9 cellular contexts compared by ENCODE assay signal in genomic region chr19:3098515-3099346, GRCh38. TPM values are rescaled to one million over a fixed set of nuclear protein-coding genes. Genes with fewer than 3 reads are reported as not detected.
DNase-seq lines count a peak whose midpoint lies in the region; ATAC-seq, FAIRE-seq and TF ChIP-seq lines count a peak whose summit lies in the region.
"Had no signal": no experiment of that assay in that cellular context is flagged by ENCODE, and none has a peak within 500 bp of the region (broad histone marks: within the 10 kb centered on the region; RNA-seq: fewer than 3 reads in every experiment).

No MANE protein-coding gene starts in this region.

- no peaks in the 10 kb centered on the region for H3K36me3 ChIP-seq in breast epithelium
- H3K36me3 ChIP-seq in kidney (ENCODE audit: control insufficient read depth in 1 of 2, insufficient read depth in 2 of 2, low read length in 2 of 2) = no peaks in the 10 kb centered on the region
- no peaks in the 10 kb centered on the region for H3K36me3 ChIP-seq in thoracic aorta

- H3K4me1 ChIP-seq in breast epithelium (peaks cover 24 to 37% of the 10 kb centered on the region in 2 donors), kidney (ENCODE audit: control insufficient read depth in 1 of 2, insufficient read depth in 1 of 2, low read depth in 1 of 2, low read length in 2 of 2) (peaks cover 21 to 64% of the 10 kb centered on the region in 2 donors), thoracic aorta (ENCODE audit: control insufficient read depth in 1 of 2, low read depth in 2 of 2) (peaks cover 41 to 74% of the 10 kb centered on the region in 2 donors)

- H3K4me3 ChIP-seq in LNCaP clone FGC (ENCODE audit: low read depth, low read length) (peak overlapping the region; percentile 97), breast epithelium (peak overlapping the region; percentile 33 to 98 (median 65)), kidney (ENCODE audit: low read length in 2 of 2) (peak overlapping the region; percentile 13 to 85), thoracic aorta (peak overlapping the region; percentile 91)

- no peaks in the 10 kb centered on the region for H3K27me3 ChIP-seq in breast epithelium
- H3K27me3 ChIP-seq in thoracic aorta (replicated peaks; ENCODE audit: insufficient read depth) = no peaks in the 10 kb centered on the region

- intact Hi-C loops in breast epithelium (cut with DNase I; ENCODE audit: low total_unique reads) (no loop called here), kidney (cut with DNase I) (no loop called here)

- TF ChIP-seq POLR2A in breast epithelium (IDR thresholded peaks at IDR 0.05) = no peak

- peak; percentile 31 for ATAC-seq in thoracic aorta (ENCODE audit: insufficient number of reproducible peaks, low FRiP score, low read depth)
- ATAC-seq in activated CD4-positive, CD25-positive, alpha-beta regulatory T cell treated with anti-CD3 and anti-CD28 coated beads, Interleukin-2, amount 50 U/mL, for 24 hours = no peak

- H3K9ac ChIP-seq in kidney (ENCODE audit: low read length in 2 of 2) = peak overlapping the region; percentile 19 to 95

- no peak for FAIRE-seq in kidney (lab: Jason Lieb, UNC)

- H3K9me3 ChIP-seq in breast epithelium (no peaks in the 10 kb centered on the region), kidney (ENCODE audit: control insufficient read depth in 1 of 2, low read length in 2 of 2) (no peaks in the 10 kb centered on the region), thoracic aorta (no peaks in the 10 kb centered on the region)

- no peak for DNase-seq in LNCaP clone FGC (ENCODE audit: low read depth)
- DNase-seq in breast epithelium (ENCODE audit: low spot score in 2 of 2) = no peak
- peak; percentile 92 for DNase-seq in kidney
- DNase-seq in thoracic aorta (ENCODE audit: low spot score) = no peak
- no peak for DNase-seq in nucleus accumbens (lab: John Stamatoyannopoulos, UW)
- DNase-seq in EL = no peak
- DNase-seq in NCI-H146 (lab: John Stamatoyannopoulos, UW) = no peak
- DNase-seq: nephron progenitor cell had no signal

- TF ChIP-seq CTCF in LNCaP clone FGC (IDR thresholded peaks at IDR 0.05; ENCODE audit: control insufficient read depth, extremely low read depth, insufficient read depth) = no peak
- TF ChIP-seq CTCF in breast epithelium (IDR thresholded peaks at IDR 0.05) = no peak
- TF ChIP-seq CTCF in kidney (IDR thresholded peaks at IDR 0.05; ENCODE audit: borderline replicate concordance, extremely low read depth, insufficient read depth) = no peak
- TF ChIP-seq CTCF in thoracic aorta (IDR thresholded peaks at IDR 0.05) = no peak

- H3K27ac ChIP-seq in breast epithelium (peak overlapping the region; percentile 89 to 96), kidney (ENCODE audit: low read depth in 2 of 2, low read length in 2 of 2) (peak overlapping the region; percentile 74 to 86), thoracic aorta (peak overlapping the region; percentile 83 to 91)

RNA-seq across cellular contexts. Expression of gene GNA11, which starts 4.6 kb away (rescaled TPM):
- total RNA-seq in breast epithelium = 10 to 100 TPM; 40.5 to 52.0 (median 42.3) TPM
- 69.4 TPM for total RNA-seq in kidney
- polyA plus RNA-seq in kidney (ENCODE audit: insufficient read depth, low read depth, low replicate concordance) = 43.9 TPM
- total RNA-seq in thoracic aorta = 100 to 1,000 TPM in 1 of 2 donors, 10 to 100 TPM in 1; 68.3 to 143 TPM

RNA-seq across cellular contexts. Expression of gene TLE5, which starts 36.4 kb away (rescaled TPM):
- 100 to 1,000 TPM; 329 to 407 (median 397) TPM for total RNA-seq in breast epithelium
- total RNA-seq in kidney = 526 TPM
- 580 TPM for polyA plus RNA-seq in kidney (ENCODE audit: insufficient read depth, low read depth, low replicate concordance)
- total RNA-seq in thoracic aorta = 100 to 1,000 TPM; 346 to 448 TPM

RNA-seq across cellular contexts. Expression of gene GNA15, which starts 37.1 kb away (rescaled TPM):
- total RNA-seq in breast epithelium = 10 to 100 TPM in 1 of 3 donors, 1 to 10 TPM in 2; 7.8 to 16.2 (median 8.5) TPM
- 8.7 TPM for total RNA-seq in kidney
- 1.7 TPM for polyA plus RNA-seq in kidney (ENCODE audit: insufficient read depth, low read depth, low replicate concordance)
- 10 to 100 TPM; 13.0 to 14.0 TPM for total RNA-seq in thoracic aorta
